27 cellular contexts compared by ENCODE assay signal in genomic region chr11:6559375-6559774, GRCh38.
"Had no signal": no experiment of that assay in that cellular context is flagged by ENCODE, and none has a peak within 500 bp of the region (broad histone marks: within the 10 kb centered on the region; RNA-seq: fewer than 3 reads in every experiment).

No MANE protein-coding gene starts in this region.

- H3K9me3 ChIP-seq: adrenal gland, body of pancreas, esophagus squamous epithelium had no signal

- H3K4me3 ChIP-seq: adrenal gland, body of pancreas, coronary artery, dorsolateral prefrontal cortex, esophagus squamous epithelium had no signal

- H3K27me3 ChIP-seq: adrenal gland, body of pancreas, dorsolateral prefrontal cortex, esophagus squamous epithelium had no signal

- DNase-seq: activated CD4-positive, alpha-beta memory T cell treated with anti-CD3 and anti-CD28 coated beads for 36 hours; activated CD4-positive, alpha-beta T cell treated with anti-CD3 and anti-CD28 coated beads for 36 hours; activated CD4-positive, alpha-beta T cell treated with anti-CD3 and anti-CD28 coated beads, Interleukin-2, amount 10 ng/mL, durations not matched to agents 24 days and 14 days; activated CD4-positive, CD25-positive, alpha-beta regulatory T cell; activated CD4-positive, CD25-positive, alpha-beta regulatory T cell treated with anti-CD3 and anti-CD28 coated beads, Interleukin-2, amount 50 U/mL, for 72 hours; activated CD8-positive, alpha-beta memory T cell treated with anti-CD3 and anti-CD28 coated beads, Interleukin-2, amount 10 ng/mL, durations not matched to agents 7 days and 5 days; activated CD8-positive, alpha-beta memory T cell treated with anti-CD3 and anti-CD28 coated beads, Interleukin-2, amount 50 U/mL, for 4 hours; activated effector memory CD4-positive, alpha-beta T cell treated with anti-CD3 and anti-CD28 coated beads, Interleukin-2, amount 50 U/mL, for 16 hours; activated naive CD4-positive, alpha-beta T cell treated with anti-CD3 and anti-CD28 coated beads for 36 hours; activated naive CD8-positive, alpha-beta T cell treated with anti-CD3 and anti-CD28 coated beads for 36 hours; activated naive CD8-positive, alpha-beta T cell treated with anti-CD3 and anti-CD28 coated beads, Interleukin-2, amount 50 U/mL, for 24 hours; activated T-cell treated with anti-CD3 and anti-CD28 coated beads, Interleukin-2, amount 50 U/mL, for 1 hour; activated T-cell treated with anti-CD3 and anti-CD28 coated beads, Interleukin-2, amount 50 U/mL, for 48 hours; adrenal gland; amygdala; aorta; body of pancreas; central memory CD4-positive, alpha-beta T cell; cerebellar nuclear complex; dorsolateral prefrontal cortex; effector memory CD4-positive, alpha-beta T cell; erythroblast; esophagus squamous epithelium; foreskin melanocyte; T-helper 2 cell had no signal

- H3K36me3 ChIP-seq: adrenal gland had no signal

- ATAC-seq: activated CD4-positive, alpha-beta T cell treated with anti-CD3 and anti-CD28 coated beads for 36 hours; activated CD8-positive, alpha-beta memory T cell treated with anti-CD3 and anti-CD28 coated beads, Interleukin-2, amount 10 ng/mL, durations not matched to agents 7 days and 5 days; activated CD8-positive, alpha-beta T cell treated with anti-CD3 and anti-CD28 coated beads, Interleukin-2, amount 10 ng/mL, durations not matched to agents 7 days and 5 days; activated naive CD8-positive, alpha-beta T cell treated with anti-CD3 and anti-CD28 coated beads, Interleukin-2, amount 50 U/mL, for 24 hours; body of pancreas had no signal

- H3K27ac ChIP-seq: adrenal gland, body of pancreas, coronary artery, dorsolateral prefrontal cortex, esophagus squamous epithelium had no signal

- H3K4me1 ChIP-seq: adrenal gland had no signal
